9 cellular contexts compared by ENCODE assay signal in the genomic region with DNA sequence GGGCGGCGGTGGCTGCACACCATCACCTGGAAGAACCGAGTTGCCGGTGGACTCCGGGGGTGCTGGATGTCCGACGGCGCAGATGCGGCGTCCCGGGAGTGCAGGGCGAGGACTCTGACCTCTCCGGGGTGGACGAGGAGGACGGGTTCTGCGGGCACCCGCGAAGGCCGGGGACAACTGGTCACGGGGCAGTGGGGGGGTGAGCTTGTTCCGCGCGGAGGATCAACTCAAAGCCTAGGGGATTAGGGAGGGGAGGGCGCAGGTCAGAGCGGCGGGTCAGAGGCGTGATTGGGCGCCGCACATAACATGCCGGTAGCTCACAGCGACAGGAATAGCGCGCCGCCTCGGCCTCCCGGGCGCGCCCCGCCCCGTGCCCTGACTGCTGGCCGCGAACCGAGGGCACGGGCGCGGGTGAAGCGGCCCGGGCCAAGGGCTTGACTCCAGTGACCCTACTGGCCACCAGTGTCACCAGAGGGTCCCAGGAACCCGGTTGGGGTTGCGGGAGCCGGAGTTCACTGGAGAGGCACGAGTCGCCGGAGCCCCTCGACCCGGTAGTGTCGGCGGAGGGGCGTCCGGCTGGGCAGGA. TPM values are rescaled to one million over a fixed set of nuclear protein-coding genes. Genes with fewer than 3 reads are reported as not detected.
DNase-seq lines count a peak whose midpoint lies in the region; ATAC-seq, FAIRE-seq and TF ChIP-seq lines count a peak whose summit lies in the region.
"Had no signal": no experiment of that assay in that cellular context is flagged by ENCODE, and none has a peak within 500 bp of the region (broad histone marks: within the 10 kb centered on the region; RNA-seq: fewer than 3 reads in every experiment).

A gene with protein sequence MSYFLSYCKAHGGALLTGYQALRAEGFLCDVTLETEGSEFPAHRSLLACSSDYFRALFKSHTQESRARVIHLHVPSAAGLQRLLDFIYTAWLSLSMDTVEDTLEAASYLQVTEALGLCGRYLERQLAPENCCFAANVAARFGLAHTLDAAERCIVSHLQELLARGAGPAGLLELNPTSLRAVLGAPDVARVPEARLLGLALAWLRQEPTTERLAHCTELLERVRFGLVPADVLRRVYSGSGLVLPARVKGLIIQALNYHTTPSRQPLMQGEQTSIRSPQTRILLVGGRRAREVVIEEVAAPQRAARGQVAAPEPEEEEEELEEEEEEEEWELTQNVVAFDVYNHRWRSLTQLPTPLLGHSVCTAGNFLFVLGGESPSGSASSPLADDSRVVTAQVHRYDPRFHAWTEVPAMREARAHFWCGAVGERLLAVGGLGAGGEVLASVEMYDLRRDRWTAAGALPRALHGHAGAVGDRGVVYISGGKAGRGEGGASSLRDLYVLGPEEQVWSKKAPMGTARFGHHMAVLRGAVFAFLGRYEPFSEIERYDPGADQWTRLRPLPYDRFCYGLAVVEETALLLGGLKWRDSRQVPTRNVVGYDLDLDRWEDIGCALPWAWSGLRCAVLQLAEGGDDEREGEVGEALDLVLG (minus strand): TSS at position 179 of the 586 bp plus-strand sequence. CDS start 542 bp downstream, outside the sequence.

- H3K4me3 ChIP-seq in kidney (ENCODE audit: low read length in 2 of 2) (no peak within 1 kb of the TSS), subcutaneous abdominal adipose tissue (ENCODE audit: low read depth in 1 of 5, low read length in 5 of 5) (peak within 1 kb of the TSS in 4 of 5 donors; percentile 4 to 50 (median 40))

- intact Hi-C loops in activated CD4-positive, alpha-beta T cell treated with anti-CD3 and anti-CD28 coated beads for 36 hours (cut with DNase I, micrococcal nuclease) = loop anchor here in 1 of 2 experiments (10.0 kb wide), 1 partner anchor 283 kb away; a partner anchor contains a TSS
- intact Hi-C loops in kidney (cut with DNase I) = no loop called here

- H3K9ac ChIP-seq in kidney (ENCODE audit: low read length in 2 of 2) (no peak within 1 kb of the TSS), subcutaneous abdominal adipose tissue (ENCODE audit: low read length in 5 of 5) (no peak within 1 kb of the TSS)

- DNase-seq in activated CD4-positive, alpha-beta T cell treated with anti-CD3 and anti-CD28 coated beads for 36 hours = peak; percentile 29
- no peak for DNase-seq in activated CD4-positive, alpha-beta T cell treated with anti-CD3 and anti-CD28 coated beads, Interleukin-2, amount 50 U/mL, for 1 hour
- peak in 1 of 2 donors; percentile 5 for DNase-seq in activated naive CD4-positive, alpha-beta T cell treated with anti-CD3 and anti-CD28 coated beads, Interleukin-2, amount 50 U/mL, for 72 hours (ENCODE audit: low spot score in 2 of 2)
- DNase-seq in kidney = peak; percentile 73
- no peak for DNase-seq in mesenteric fat pad (ENCODE audit: low spot score)
- DNase-seq in NCI-H1436 treated with DMSO at 0.1 percent for 48 hours (lab: John Stamatoyannopoulos, UW) = no peak

- FAIRE-seq in kidney (lab: Jason Lieb, UNC) = no peak

- H3K27ac ChIP-seq in kidney (ENCODE audit: low read depth in 2 of 2, low read length in 2 of 2) (no peak within 1 kb of the TSS), subcutaneous abdominal adipose tissue (ENCODE audit: low read depth, low read length) (no peak within 1 kb of the TSS)

- H3K4me3 Mint-ChIP-seq in activated CD4-positive, alpha-beta T cell treated with anti-CD3 and anti-CD28 coated beads for 36 hours = peak within 1 kb of the TSS; percentile 66

- ATAC-seq in activated CD4-positive, alpha-beta T cell treated with anti-CD3 and anti-CD28 coated beads for 36 hours = peak; percentile 61
- ATAC-seq in activated naive CD4-positive, alpha-beta T cell treated with anti-CD3 and anti-CD28 coated beads, Interleukin-2, amount 50 U/mL, for 72 hours = peak; percentile 78 to 84
- no peak for ATAC-seq in GM18498 (IDR thresholded peaks at IDR 0.05; ENCODE audit: unreplicated experiment)

- no peaks in the 10 kb centered on the region for H3K4me1 ChIP-seq in kidney (ENCODE audit: control insufficient read depth in 1 of 2, insufficient read depth in 1 of 2, low read depth in 1 of 2, low read length in 2 of 2)
- peaks cover 0 to 13% (median 5%) of the 10 kb centered on the region in 5 donors for H3K4me1 ChIP-seq in subcutaneous abdominal adipose tissue (ENCODE audit: control insufficient read depth in 5 of 5, insufficient read depth in 5 of 5, low read length in 5 of 5)

- H3K9me3 Mint-ChIP-seq in activated CD4-positive, alpha-beta T cell treated with anti-CD3 and anti-CD28 coated beads for 36 hours (ENCODE audit: low read depth) = peaks cover 1% of the 10 kb centered on the region
- H3K9me3 Mint-ChIP-seq in activated naive CD4-positive, alpha-beta T cell treated with anti-CD3 and anti-CD28 coated beads, Interleukin-2, amount 50 U/mL, for 72 hours = no peaks in the 10 kb centered on the region

- TF ChIP-seq CTCF in kidney (IDR thresholded peaks at IDR 0.05; ENCODE audit: borderline replicate concordance, extremely low read depth, insufficient read depth) = no peak

- H3K9me3 ChIP-seq in kidney (ENCODE audit: control insufficient read depth in 1 of 2, low read length in 2 of 2) = no peaks in the 10 kb centered on the region
- H3K9me3 ChIP-seq in subcutaneous abdominal adipose tissue (ENCODE audit: control insufficient read depth in 5 of 5, low read length in 5 of 5) = peaks cover 0 to 7% (median 3%) of the 10 kb centered on the region in 5 donors

- peaks cover 4% of the 10 kb centered on the region for H3K36me3 Mint-ChIP-seq in activated CD4-positive, alpha-beta T cell treated with anti-CD3 and anti-CD28 coated beads for 36 hours (ENCODE audit: low read depth)
- H3K36me3 Mint-ChIP-seq in activated naive CD4-positive, alpha-beta T cell treated with anti-CD3 and anti-CD28 coated beads, Interleukin-2, amount 50 U/mL, for 72 hours = no peaks in the 10 kb centered on the region

- POLR2A ChIA-PET in activated CD4-positive, alpha-beta T cell treated with anti-CD3 and anti-CD28 coated beads for 36 hours (lab: Charles Lee) = no interaction called here

- H3K27ac Mint-ChIP-seq in activated CD4-positive, alpha-beta T cell treated with anti-CD3 and anti-CD28 coated beads for 36 hours = peak within 1 kb of the TSS; percentile 51
- H3K27ac Mint-ChIP-seq in activated naive CD4-positive, alpha-beta T cell treated with anti-CD3 and anti-CD28 coated beads, Interleukin-2, amount 50 U/mL, for 72 hours = peak within 1 kb of the TSS in 1 of 2 donors; percentile 54

- peaks cover 5% of the 10 kb centered on the region for H3K4me1 Mint-ChIP-seq in activated CD4-positive, alpha-beta T cell treated with anti-CD3 and anti-CD28 coated beads for 36 hours

- H3K27me3 Mint-ChIP-seq in activated CD4-positive, alpha-beta T cell treated with anti-CD3 and anti-CD28 coated beads for 36 hours = peaks cover 4% of the 10 kb centered on the region

- H3K36me3 ChIP-seq in kidney (ENCODE audit: control insufficient read depth in 1 of 2, insufficient read depth in 2 of 2, low read length in 2 of 2) = no peaks in the 10 kb centered on the region
- no peaks in the 10 kb centered on the region for H3K36me3 ChIP-seq in subcutaneous abdominal adipose tissue (ENCODE audit: control insufficient read depth in 5 of 5, insufficient read depth in 5 of 5, low read length in 5 of 5)

- CTCF ChIA-PET in activated CD4-positive, alpha-beta T cell treated with anti-CD3 and anti-CD28 coated beads for 36 hours (lab: Charles Lee) = no interaction called here

- peaks cover 0 to 40% (median 26%) of the 10 kb centered on the region in 5 donors for H3K27me3 ChIP-seq in subcutaneous abdominal adipose tissue (ENCODE audit: control insufficient read depth in 5 of 5, insufficient read depth in 4 of 5, low read length in 5 of 5)

RNA-seq across cellular contexts. Expression of the gene that starts here (rescaled TPM):
- total RNA-seq in activated CD4-positive, alpha-beta T cell treated with anti-CD3 and anti-CD28 coated beads for 36 hours = under 1 TPM; 0.60 to 0.94 TPM
- 1 to 10 TPM in 1 of 2 donors, under 1 TPM in 1; 0.76 to 1.5 TPM for total RNA-seq in activated naive CD4-positive, alpha-beta T cell treated with anti-CD3 and anti-CD28 coated beads, Interleukin-2, amount 50 U/mL, for 72 hours
- total RNA-seq in kidney (0.09 TPM), mesenteric fat pad (0.10 TPM)
- not detected for polyA plus RNA-seq in kidney (ENCODE audit: insufficient read depth, low read depth, low replicate concordance)
- total RNA-seq: A673 had no signal

Comparison
In these comparisons a context has a peak if more than half of its experiments do, and no peak if none do; other contexts are left out.
1. Peak in DNase-seq and ATAC-seq in activated CD4-positive, alpha-beta T cell treated with anti-CD3 and anti-CD28 coated beads for 36 hours; RNA of the gene not detected or under 1 TPM.
2. Peak in DNase-seq in kidney; RNA of the gene not detected or under 1 TPM.
3. H3K4me3 ChIP-seq: peak in subcutaneous abdominal adipose tissue (4 of 5); none in kidney (0 of 2).